33 cellular contexts compared by ENCODE assay signal in the genomic region with DNA sequence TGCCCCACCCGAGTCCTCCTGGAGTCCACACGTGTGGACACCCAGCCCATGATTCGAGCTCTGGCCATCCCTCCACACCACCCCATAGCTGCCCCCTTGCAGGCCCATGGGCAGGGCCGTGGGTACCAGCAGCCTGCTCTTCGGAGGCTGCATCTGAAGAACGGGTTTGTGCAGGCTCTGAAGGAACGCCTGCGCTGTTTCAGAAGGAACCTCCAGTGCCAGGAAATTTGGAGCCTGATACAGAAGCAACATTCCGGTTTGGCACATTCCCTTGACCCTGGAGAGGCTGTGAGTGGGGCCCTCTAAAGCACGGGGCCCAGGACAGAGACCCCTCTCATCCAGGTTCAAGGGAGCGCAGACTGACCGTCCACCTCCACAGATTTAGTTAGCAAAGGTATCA. TPM values are rescaled to one million over a fixed set of nuclear protein-coding genes. Genes with fewer than 3 reads are reported as not detected.
DNase-seq lines count a peak whose midpoint lies in the region; ATAC-seq and TF ChIP-seq lines count a peak whose summit lies in the region.
"Had no signal": no experiment of that assay in that cellular context is flagged by ENCODE, and none has a peak within 500 bp of the region (broad histone marks: within the 10 kb centered on the region; RNA-seq: fewer than 3 reads in every experiment).

No MANE protein-coding gene starts in this region.

- no peaks in the 10 kb centered on the region for H3K9me2 ChIP-seq in Karpas-422 (replicated peaks; ENCODE audit: insufficient read depth, low read length)

- H2AFZ ChIP-seq in fibroblast of lung (ENCODE audit: low read length) = no peak overlapping the region
- no peak overlapping the region for H2AFZ ChIP-seq in Karpas-422 (ENCODE audit: low read length)

- TF ChIP-seq POLR2A in vagina (IDR thresholded peaks at IDR 0.05) = no peak

- 58 to 62% methylated on average over 12 of the region's 12 CpGs for WGBS in heart right ventricle, 2 donors

- H3K9me3 ChIP-seq in cardiac muscle cell (ENCODE audit: low read depth) (no peaks in the 10 kb centered on the region), heart right ventricle (no peaks in the 10 kb centered on the region), fibroblast of lung (ENCODE audit: control insufficient read depth, insufficient read depth, low read depth, low read length) (no peaks in the 10 kb centered on the region), vagina (no peaks in the 10 kb centered on the region), Karpas-422 (ENCODE audit: low read length) (no peaks in the 10 kb centered on the region)
- H3K9me3 ChIP-seq: gastrocnemius medialis, spleen had no signal

- peaks cover 26% of the 10 kb centered on the region for H3K4me1 ChIP-seq in cardiac muscle cell (ENCODE audit: low read depth)
- peaks cover 0 to 48% (median 23%) of the 10 kb centered on the region in 9 donors for H3K4me1 ChIP-seq in heart right ventricle
- H3K4me1 ChIP-seq in fibroblast of lung (ENCODE audit: control insufficient read depth, extremely low read depth, insufficient read depth, low read length) = peaks cover 11% of the 10 kb centered on the region
- peaks cover 6% of the 10 kb centered on the region for H3K4me1 ChIP-seq in vagina
- no peaks in the 10 kb centered on the region for H3K4me1 ChIP-seq in Karpas-422 (ENCODE audit: low read length)

- H3K4me2 ChIP-seq in fibroblast of lung (ENCODE audit: extremely low read depth, insufficient read depth, low read length) (peak overlapping the region; percentile 18), Karpas-422 (ENCODE audit: low read depth, low read length, poor library complexity, severe bottlenecking) (no peak overlapping the region)
- H3K4me2 ChIP-seq: GM23338 had no signal

- H3K9ac ChIP-seq in fibroblast of lung (ENCODE audit: insufficient read depth, low read length) = no peak overlapping the region
- H3K9ac ChIP-seq in Karpas-422 (ENCODE audit: low read length) = no peak overlapping the region

- ATAC-seq in heart right ventricle (no peak), omental fat pad (ENCODE audit: low FRiP score) (peak; percentile 7), HG03442 (IDR thresholded peaks at IDR 0.05; ENCODE audit: unreplicated experiment) (no peak)
- ATAC-seq: effector memory CD8-positive, alpha-beta T cell; gastrocnemius medialis; GM12878; left colon; naive thymus-derived CD4-positive, alpha-beta T cell; PC-3 had no signal

- no peaks in the 10 kb centered on the region for H3K27me3 ChIP-seq in cardiac muscle cell
- H3K27me3 ChIP-seq in heart right ventricle = no peaks in the 10 kb centered on the region
- H3K27me3 ChIP-seq in fibroblast of lung (ENCODE audit: control insufficient read depth, insufficient read depth, low read length) = no peaks in the 10 kb centered on the region
- H3K27me3 ChIP-seq in vagina = no peaks in the 10 kb centered on the region
- H3K27me3 ChIP-seq in Karpas-422 (ENCODE audit: low read length) = no peaks in the 10 kb centered on the region
- H3K27me3 ChIP-seq: gastrocnemius medialis had no signal

- intact Hi-C loops in heart right ventricle (cut with DNase I) (loop anchor here in 6 of 10 donors (5.0 to 10.0 kb wide), 5 partner anchors 43 to 875 kb away; no protein-coding TSS in a partner anchor), vagina (cut with DNase I) (no loop called here)

- DNase-seq in cardiac muscle cell (ENCODE audit: low read depth in 1 of 2, low spot score in 1 of 2) = peak in 1 of 2 donors; percentile 53
- DNase-seq in heart right ventricle = no peak
- no peak for DNase-seq in fibroblast of lung (ENCODE audit: low read depth in 2 of 2)
- no peak for DNase-seq in omental fat pad (ENCODE audit: low spot score)
- no peak for DNase-seq in vagina (ENCODE audit: extremely low spot score in 2 of 2)
- no peak for DNase-seq in stimulated activated naive CD4-positive, alpha-beta T cell treated with Interleukin-2 at 50 U/mL for 16 hours (lab: John Stamatoyannopoulos, UW)
- no peak for DNase-seq in Karpas-422
- DNase-seq: activated CD4-positive, alpha-beta T cell treated with anti-CD3 and anti-CD28 coated beads, Interleukin-2, amount 10 ng/mL, durations not matched to agents 24 days and 14 days; activated naive CD4-positive, alpha-beta T cell treated with anti-CD3 and anti-CD28 coated beads, Interleukin-2, amount 50 U/mL, for 16 hours; activated T-cell treated with anti-CD3 and anti-CD28 coated beads, Interleukin-2, amount 50 U/mL, for 48 hours; AML-193; amygdala; CD4-positive, alpha-beta T cell; effector memory CD8-positive, alpha-beta T cell; gastrocnemius medialis; hypothalamus; immature natural killer cell; left colon; naive thymus-derived CD4-positive, alpha-beta T cell; NCI-H1092; NCI-H187 treated with DMSO at 0.1 percent for 48 hours; NCI-H524 treated with DMSO at 0.1 percent for 48 hours; NK-92 treated with Interleukin-12 subunit alpha and Interleukin-12 subunit beta, amount 100 ng/mL, for 24 hours; occipital lobe; SHP77; spleen; SW 1271 had no signal

- H3K36me3 ChIP-seq in cardiac muscle cell (no peaks in the 10 kb centered on the region), heart right ventricle (no peaks in the 10 kb centered on the region), fibroblast of lung (ENCODE audit: control insufficient read depth, insufficient read depth, low read length) (no peaks in the 10 kb centered on the region), vagina (no peaks in the 10 kb centered on the region), Karpas-422 (ENCODE audit: insufficient read depth, low read length) (no peaks in the 10 kb centered on the region)
- H3K36me3 ChIP-seq: gastrocnemius medialis, spleen had no signal

- TF ChIP-seq CTCF in cardiac muscle cell (IDR thresholded peaks at IDR 0.05; ENCODE audit: low read depth, low read length) (no peak), heart right ventricle (IDR thresholded peaks at IDR 0.05) (no peak), fibroblast of lung (conservative IDR thresholded peaks at IDR 0.05 in 1 of 2, IDR thresholded peaks at IDR 0.05 in 1 of 2; ENCODE audit: low read depth in 1 of 2, low read length in 2 of 2) (no peak), omental fat pad (IDR thresholded peaks at IDR 0.05) (no peak), vagina (IDR thresholded peaks at IDR 0.05) (no peak)

- H3K4me3 ChIP-seq in cardiac muscle cell = no peak overlapping the region
- H3K4me3 ChIP-seq in heart right ventricle = no peak overlapping the region
- H3K4me3 ChIP-seq in fibroblast of lung (replicated peaks in 1 of 4; ENCODE audit: control extremely low read depth in 1 of 4, insufficient read depth in 1 of 4, low read depth in 3 of 4, low read length in 4 of 4) = no peak overlapping the region
- H3K4me3 ChIP-seq in vagina = no peak overlapping the region
- H3K4me3 ChIP-seq in Karpas-422 (ENCODE audit: low read length) = no peak overlapping the region
- H3K4me3 ChIP-seq: coronary artery, gastrocnemius medialis, GM12878, GM23338, spleen had no signal

- H3K27ac ChIP-seq in cardiac muscle cell (peak overlapping the region; percentile 54), heart right ventricle (peak overlapping the region in 5 of 10 donors; percentile 10 to 38 (median 17)), fibroblast of lung (ENCODE audit: insufficient read depth, low read length) (peak overlapping the region; percentile 52), vagina (peak overlapping the region; percentile 56), Karpas-422 (ENCODE audit: low read length) (no peak overlapping the region)
- H3K27ac ChIP-seq: 22Rv1, coronary artery, gastrocnemius medialis, spleen had no signal

- H4K20me1 ChIP-seq in fibroblast of lung (ENCODE audit: control insufficient read depth, extremely low read depth, insufficient read depth, low read length) (no peaks in the 10 kb centered on the region), Karpas-422 (ENCODE audit: insufficient read depth, low read depth, low read length) (no peaks in the 10 kb centered on the region)

- H3K79me2 ChIP-seq in fibroblast of lung (ENCODE audit: control insufficient read depth, insufficient read depth, low read length) (no peaks in the 10 kb centered on the region), Karpas-422 (ENCODE audit: low read length) (no peaks in the 10 kb centered on the region)

RNA-seq across cellular contexts. Expression of a gene that starts 57.0 kb away (rescaled TPM):
- total RNA-seq in cardiac muscle cell (78.9 and 115 TPM in 2 replicates), heart right ventricle (10 to 100 TPM; 73.1 to 94.6 (median 77.0) TPM), fibroblast of lung (43.9 and 46.0 TPM in 2 replicates), omental fat pad (10 to 100 TPM; 61.8 to 96.0 (median 71.5) TPM), vagina (40.5 TPM)
- polyA plus RNA-seq in cardiac muscle cell (40.5 and 43.4 TPM in 2 replicates), heart right ventricle (10 to 100 TPM; 36.9 to 39.8 TPM), fibroblast of lung (44.1 and 55.1 TPM in 2 replicates)
- 35.4 and 43.0 TPM in 2 replicates for polyA plus RNA-seq in fibroblast of lung (2012)
- polyA minus RNA-seq in fibroblast of lung (ENCODE audit: low replicate concordance) = 12.0 and 39.3 TPM in 2 replicates
- total RNA-seq in Karpas-422 (2014; rRNA removed; shearing (Covaris generic); ENCODE audit: low replicate concordance) = 21.0 and 24.4 TPM in 2 replicates

RNA-seq across cellular contexts. Expression of a gene that starts 57.4 kb away (rescaled TPM):
- total RNA-seq in cardiac muscle cell (39.0 and 49.3 TPM in 2 replicates), heart right ventricle (10 to 100 TPM; 38.5 to 77.1 (median 56.4) TPM), fibroblast of lung (7.7 and 13.2 TPM in 2 replicates), omental fat pad (10 to 100 TPM; 27.1 to 34.5 (median 32.0) TPM), vagina (21.6 TPM)
- polyA plus RNA-seq in cardiac muscle cell (67.0 and 88.7 TPM in 2 replicates), heart right ventricle (10 to 100 TPM; 58.7 to 76.2 TPM), fibroblast of lung (42.3 and 48.6 TPM in 2 replicates)
- 49.6 and 50.9 TPM in 2 replicates for polyA plus RNA-seq in fibroblast of lung (2012)
- polyA minus RNA-seq in fibroblast of lung (ENCODE audit: low replicate concordance) = 40.8 and 46.5 TPM in 2 replicates
- 2.0 and 2.4 TPM in 2 replicates for total RNA-seq in Karpas-422 (2014; rRNA removed; shearing (Covaris generic); ENCODE audit: low replicate concordance)
